8 cellular contexts compared by ENCODE assay signal in genomic region chr5:78985407-78986223, GRCh38. TPM values are rescaled to one million over a fixed set of nuclear protein-coding genes. Genes with fewer than 3 reads are reported as not detected.
DNase-seq lines count a peak whose midpoint lies in the region; ATAC-seq and TF ChIP-seq lines count a peak whose summit lies in the region.

No MANE protein-coding gene starts in this region.

- H3K27ac Mint-ChIP-seq in WTC11 = peak overlapping the region; percentile 38; the same call in 1 of the 2 replicates

- DNase-seq in GM13977 (ENCODE audit: low spot score) (peak; percentile 82), HCEC 1CT (peak; percentile 32), MM.1S (peak; percentile 33), WTC11 (ENCODE audit: low spot score) (no peak), cerebellum (ENCODE audit: low spot score) (peak; percentile 51), left lobe of liver (ENCODE audit: low spot score) (peak; percentile 89)
- peak; percentile 39 to 58 for DNase-seq in stimulated activated CD4-positive, alpha-beta T cell treated with anti-CD3 and anti-CD28 coated beads, Interleukin-4, amount 100 ng/mL, for 4 hours

- no peaks in the 10 kb centered on the region for H3K36me3 Mint-ChIP-seq in WTC11

- POLR2A ChIA-PET in WTC11 (lab: Charles Lee) = interaction anchor here (1.0 to 1.5 kb wide), 3 partner anchors 10 to 251 kb away, joined by 3 to 4 read pairs (median 3); partner anchors contain the start of gene JMY

- no peaks in the 10 kb centered on the region for H3K9me3 ChIP-seq in MM.1S (replicated peaks; ENCODE audit: insufficient read depth, low read length)

- no peaks in the 10 kb centered on the region for H4K20me1 ChIP-seq in MM.1S (ENCODE audit: insufficient read depth, low read length)

- peaks cover 13% of the 10 kb centered on the region for H3K4me1 ChIP-seq in MM.1S (ENCODE audit: low read length)

- ATAC-seq in WTC11 = no peak; the same call in 1 of the 2 replicates
- peak; percentile 63 for ATAC-seq in left lobe of liver
- no peak for ATAC-seq in GM19328 (IDR thresholded peaks at IDR 0.05; ENCODE audit: unreplicated experiment)

- peaks cover 18% of the 10 kb centered on the region for H3F3A ChIP-seq in MM.1S (ENCODE audit: insufficient read depth, low read length)

- peak overlapping the region; percentile 85 for H3K4me3 Mint-ChIP-seq in WTC11

- in situ Hi-C loops in GM13977 (cut with MboI; ENCODE audit: low pct_unique_long_range_greater_than_20kb, low sequenced_read_pairs, unreplicated experiment) = no loop called here

- peak overlapping the region; percentile 80; the same call in 1 of the 2 replicates for H3K27ac ChIP-seq in MM.1S (ENCODE audit: low read length)

- no peaks in the 10 kb centered on the region for H3K9me3 Mint-ChIP-seq in WTC11

- H3K9ac ChIP-seq in MM.1S (ENCODE audit: low read length) = peak overlapping the region; percentile 73; the same call in 1 of the 2 replicates

- no peaks in the 10 kb centered on the region for H3K36me3 ChIP-seq in MM.1S (replicated peaks; ENCODE audit: insufficient read depth, low read length)

- H2AFZ ChIP-seq in MM.1S (ENCODE audit: low read length) = peak overlapping the region; percentile 51

- no peaks in the 10 kb centered on the region for H3K9me2 ChIP-seq in MM.1S (replicated peaks; ENCODE audit: insufficient read depth, low read length)

- no peaks in the 10 kb centered on the region for H3K27me3 ChIP-seq in MM.1S (replicated peaks; ENCODE audit: insufficient read depth, low read length)

- H3K27me3 Mint-ChIP-seq in WTC11 (ENCODE audit: low read depth) = peaks cover 10% of the 10 kb centered on the region

- peaks cover 28% of the 10 kb centered on the region for H3K4me1 Mint-ChIP-seq in WTC11

- H3K4me2 ChIP-seq in MM.1S (ENCODE audit: low read depth, low read length) = peak overlapping the region; percentile 75

- CTCF ChIA-PET in WTC11 (lab: Charles Lee) = interaction anchor here (0.9 to 3.7 kb wide), 8 partner anchors 10 to 490 kb away, joined by 3 to 19 read pairs (median 10); no protein-coding TSS in a partner anchor

- H3K79me2 ChIP-seq in MM.1S (ENCODE audit: low read length) = peaks cover 13% of the 10 kb centered on the region

- no peak for TF ChIP-seq CTCF in GM13977 (IDR thresholded peaks at IDR 0.05; ENCODE audit: extremely low read depth, insufficient read depth, missing control alignments)
- TF ChIP-seq CTCF in MM.1S (IDR thresholded peaks at IDR 0.05; ENCODE audit: low read length) = no peak
- no peak for TF ChIP-seq CTCF in WTC11 (IDR thresholded peaks at IDR 0.05)

- peak overlapping the region; percentile 58 for H3K4me3 ChIP-seq in MM.1S (ENCODE audit: low read length)

TF ChIP-seq in WTC11, 78 proteins besides CTCF, POLR2A, EP300 and RAD21:
- no peak for TF ChIP-seq ELF4 (CRISPR knock-in tag; IDR thresholded peaks at IDR 0.05; ENCODE audit: low read depth)
- TF ChIP-seq GABPB1 (CRISPR knock-in tag; IDR thresholded peaks at IDR 0.05) = peak; percentile 93

RNA-seq across cellular contexts. Expression of gene ARSB, which starts 0.5 kb away (rescaled TPM):
- 9.7 to 10.5 TPM (median 10.0 TPM) in 3 replicates for total RNA-seq in WTC11 (2021)
- total RNA-seq in cerebellum = 23.6 TPM
- 10.3 TPM for total RNA-seq in left lobe of liver
